In the genomic region with DNA sequence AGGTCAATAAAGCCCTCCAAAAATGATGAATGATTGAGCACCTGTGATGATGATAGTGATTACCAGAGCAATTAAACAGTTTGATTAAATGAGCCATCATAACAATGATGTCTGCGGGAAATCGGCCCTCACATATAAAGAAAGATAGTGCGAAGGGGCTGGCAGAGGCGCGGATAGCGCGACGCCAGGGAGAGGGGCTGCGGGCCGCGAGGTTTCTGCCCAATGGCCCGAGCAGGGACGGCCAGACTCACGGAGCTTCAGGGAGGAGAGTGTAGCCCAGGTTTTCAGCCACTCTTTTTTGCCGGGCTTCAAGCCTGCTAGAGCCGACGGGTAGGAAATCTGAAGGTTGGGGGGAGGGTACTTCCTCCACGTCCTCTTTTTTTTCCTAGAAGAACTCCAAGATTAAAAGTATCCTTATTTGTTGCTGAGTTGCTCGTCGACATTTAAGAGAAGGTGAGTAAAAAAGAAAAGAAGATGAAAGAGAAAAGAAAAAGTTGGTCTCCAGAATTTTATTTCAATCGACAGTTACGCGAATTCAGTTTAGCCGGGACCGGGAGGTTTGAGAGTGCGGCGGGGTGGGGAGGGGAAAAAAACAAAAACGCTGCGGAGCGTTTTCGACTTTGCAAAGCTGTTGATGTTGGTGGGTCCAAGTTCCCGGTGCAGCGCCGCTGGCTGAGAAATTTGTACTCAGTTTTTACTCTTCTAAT, we compare ENCODE assay signal across 1 cellular context.
TF ChIP-seq lines count a peak whose summit lies in the region.

No MANE protein-coding gene starts in this region.

TF ChIP-seq in K562, 482 proteins besides CTCF, POLR2A, EP300 and RAD21 (continued from another document and continues in another):
- TF ChIP-seq RNF219 (CRISPR knock-in tag; IDR thresholded peaks at IDR 0.05) (no peak), JUN (IDR thresholded peaks at IDR 0.05; ENCODE audit: borderline replicate concordance, low read depth, low read length) (no peak), JUN (CRISPR knock-in tag; IDR thresholded peaks at IDR 0.05; ENCODE audit: borderline replicate concordance) (no peak), ZNF780A (CRISPR knock-in tag; IDR thresholded peaks at IDR 0.05) (no peak), NFE2 (IDR thresholded peaks at IDR 0.05; ENCODE audit: low read depth) (no peak), KLF16 (IDR thresholded peaks at IDR 0.05) (no peak), RNF2 (IDR thresholded peaks at IDR 0.05) (no peak), ZNF511 (CRISPR knock-in tag; IDR thresholded peaks at IDR 0.05) (no peak), ZNF584 (CRISPR knock-in tag; IDR thresholded peaks at IDR 0.05; ENCODE audit: low read depth) (no peak), ZNF217 (CRISPR knock-in tag; IDR thresholded peaks at IDR 0.05) (no peak), GTF2F1 (IDR thresholded peaks at IDR 0.05; ENCODE audit: low read depth, low read length) (no peak), AFF1 (IDR thresholded peaks at IDR 0.05; ENCODE audit: low read depth in 1 of 2, partially characterized antibody in 2 of 2) (no peak), RBM25 (IDR thresholded peaks at IDR 0.05; ENCODE audit: low read depth, low read length, severe bottlenecking) (no peak), ZNF407 (IDR thresholded peaks at IDR 0.05; ENCODE audit: low read depth) (no peak), SMARCA4 (IDR thresholded peaks at IDR 0.05) (peak; percentile 25; the same call in 1 of the 2 replicates), NFXL1 (CRISPR knock-in tag; IDR thresholded peaks at IDR 0.05) (no peak), MTA2 (IDR thresholded peaks at IDR 0.05; ENCODE audit: low read depth) (no peak), ZBED1 (IDR thresholded peaks at IDR 0.05) (no peak), TGIF2 (CRISPR knock-in tag; IDR thresholded peaks at IDR 0.05) (no peak), KLF13 (tag; IDR thresholded peaks at IDR 0.05; ENCODE audit: borderline replicate concordance, low read depth) (no peak), KAT7 (CRISPR knock-in tag; IDR thresholded peaks at IDR 0.05; ENCODE audit: borderline replicate concordance) (0 out of 2 replicates have a peak, but pooled peaks have one; percentile 39), ZKSCAN8 (CRISPR knock-in tag; IDR thresholded peaks at IDR 0.05) (no peak), NCOA4 (IDR thresholded peaks at IDR 0.05; ENCODE audit: partially characterized antibody) (no peak)
- TF ChIP-seq, protein P1, sequence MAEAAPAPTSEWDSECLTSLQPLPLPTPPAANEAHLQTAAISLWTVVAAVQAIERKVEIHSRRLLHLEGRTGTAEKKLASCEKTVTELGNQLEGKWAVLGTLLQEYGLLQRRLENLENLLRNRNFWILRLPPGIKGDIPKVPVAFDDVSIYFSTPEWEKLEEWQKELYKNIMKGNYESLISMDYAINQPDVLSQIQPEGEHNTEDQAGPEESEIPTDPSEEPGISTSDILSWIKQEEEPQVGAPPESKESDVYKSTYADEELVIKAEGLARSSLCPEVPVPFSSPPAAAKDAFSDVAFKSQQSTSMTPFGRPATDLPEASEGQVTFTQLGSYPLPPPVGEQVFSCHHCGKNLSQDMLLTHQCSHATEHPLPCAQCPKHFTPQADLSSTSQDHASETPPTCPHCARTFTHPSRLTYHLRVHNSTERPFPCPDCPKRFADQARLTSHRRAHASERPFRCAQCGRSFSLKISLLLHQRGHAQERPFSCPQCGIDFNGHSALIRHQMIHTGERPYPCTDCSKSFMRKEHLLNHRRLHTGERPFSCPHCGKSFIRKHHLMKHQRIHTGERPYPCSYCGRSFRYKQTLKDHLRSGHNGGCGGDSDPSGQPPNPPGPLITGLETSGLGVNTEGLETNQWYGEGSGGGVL (CRISPR knock-in tag; IDR thresholded peaks at IDR 0.05), result no peak
- TF ChIP-seq, protein P2, sequence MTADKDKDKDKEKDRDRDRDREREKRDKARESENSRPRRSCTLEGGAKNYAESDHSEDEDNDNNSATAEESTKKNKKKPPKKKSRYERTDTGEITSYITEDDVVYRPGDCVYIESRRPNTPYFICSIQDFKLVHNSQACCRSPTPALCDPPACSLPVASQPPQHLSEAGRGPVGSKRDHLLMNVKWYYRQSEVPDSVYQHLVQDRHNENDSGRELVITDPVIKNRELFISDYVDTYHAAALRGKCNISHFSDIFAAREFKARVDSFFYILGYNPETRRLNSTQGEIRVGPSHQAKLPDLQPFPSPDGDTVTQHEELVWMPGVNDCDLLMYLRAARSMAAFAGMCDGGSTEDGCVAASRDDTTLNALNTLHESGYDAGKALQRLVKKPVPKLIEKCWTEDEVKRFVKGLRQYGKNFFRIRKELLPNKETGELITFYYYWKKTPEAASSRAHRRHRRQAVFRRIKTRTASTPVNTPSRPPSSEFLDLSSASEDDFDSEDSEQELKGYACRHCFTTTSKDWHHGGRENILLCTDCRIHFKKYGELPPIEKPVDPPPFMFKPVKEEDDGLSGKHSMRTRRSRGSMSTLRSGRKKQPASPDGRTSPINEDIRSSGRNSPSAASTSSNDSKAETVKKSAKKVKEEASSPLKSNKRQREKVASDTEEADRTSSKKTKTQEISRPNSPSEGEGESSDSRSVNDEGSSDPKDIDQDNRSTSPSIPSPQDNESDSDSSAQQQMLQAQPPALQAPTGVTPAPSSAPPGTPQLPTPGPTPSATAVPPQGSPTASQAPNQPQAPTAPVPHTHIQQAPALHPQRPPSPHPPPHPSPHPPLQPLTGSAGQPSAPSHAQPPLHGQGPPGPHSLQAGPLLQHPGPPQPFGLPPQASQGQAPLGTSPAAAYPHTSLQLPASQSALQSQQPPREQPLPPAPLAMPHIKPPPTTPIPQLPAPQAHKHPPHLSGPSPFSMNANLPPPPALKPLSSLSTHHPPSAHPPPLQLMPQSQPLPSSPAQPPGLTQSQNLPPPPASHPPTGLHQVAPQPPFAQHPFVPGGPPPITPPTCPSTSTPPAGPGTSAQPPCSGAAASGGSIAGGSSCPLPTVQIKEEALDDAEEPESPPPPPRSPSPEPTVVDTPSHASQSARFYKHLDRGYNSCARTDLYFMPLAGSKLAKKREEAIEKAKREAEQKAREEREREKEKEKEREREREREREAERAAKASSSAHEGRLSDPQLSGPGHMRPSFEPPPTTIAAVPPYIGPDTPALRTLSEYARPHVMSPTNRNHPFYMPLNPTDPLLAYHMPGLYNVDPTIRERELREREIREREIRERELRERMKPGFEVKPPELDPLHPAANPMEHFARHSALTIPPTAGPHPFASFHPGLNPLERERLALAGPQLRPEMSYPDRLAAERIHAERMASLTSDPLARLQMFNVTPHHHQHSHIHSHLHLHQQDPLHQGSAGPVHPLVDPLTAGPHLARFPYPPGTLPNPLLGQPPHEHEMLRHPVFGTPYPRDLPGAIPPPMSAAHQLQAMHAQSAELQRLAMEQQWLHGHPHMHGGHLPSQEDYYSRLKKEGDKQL (CRISPR knock-in tag; IDR thresholded peaks at IDR 0.05; ENCODE audit: borderline replicate concordance), result no peak
- TF ChIP-seq, protein P3, sequence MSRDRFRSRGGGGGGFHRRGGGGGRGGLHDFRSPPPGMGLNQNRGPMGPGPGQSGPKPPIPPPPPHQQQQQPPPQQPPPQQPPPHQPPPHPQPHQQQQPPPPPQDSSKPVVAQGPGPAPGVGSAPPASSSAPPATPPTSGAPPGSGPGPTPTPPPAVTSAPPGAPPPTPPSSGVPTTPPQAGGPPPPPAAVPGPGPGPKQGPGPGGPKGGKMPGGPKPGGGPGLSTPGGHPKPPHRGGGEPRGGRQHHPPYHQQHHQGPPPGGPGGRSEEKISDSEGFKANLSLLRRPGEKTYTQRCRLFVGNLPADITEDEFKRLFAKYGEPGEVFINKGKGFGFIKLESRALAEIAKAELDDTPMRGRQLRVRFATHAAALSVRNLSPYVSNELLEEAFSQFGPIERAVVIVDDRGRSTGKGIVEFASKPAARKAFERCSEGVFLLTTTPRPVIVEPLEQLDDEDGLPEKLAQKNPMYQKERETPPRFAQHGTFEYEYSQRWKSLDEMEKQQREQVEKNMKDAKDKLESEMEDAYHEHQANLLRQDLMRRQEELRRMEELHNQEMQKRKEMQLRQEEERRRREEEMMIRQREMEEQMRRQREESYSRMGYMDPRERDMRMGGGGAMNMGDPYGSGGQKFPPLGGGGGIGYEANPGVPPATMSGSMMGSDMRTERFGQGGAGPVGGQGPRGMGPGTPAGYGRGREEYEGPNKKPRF (IDR thresholded peaks at IDR 0.05; ENCODE audit: low read depth, low read length), result no peak
